12 cellular contexts compared by ENCODE assay signal in genomic region chr16:29315916-29316517, GRCh38.
DNase-seq lines count a peak whose midpoint lies in the region; TF ChIP-seq lines count a peak whose summit lies in the region.
"Had no signal": no experiment of that assay in that cellular context is flagged by ENCODE, and none has a peak within 500 bp of the region (broad histone marks: within the 10 kb centered on the region; RNA-seq: fewer than 3 reads in every experiment).

No MANE protein-coding gene starts in this region.

- H4K20me1 ChIP-seq in PC-9 (ENCODE audit: insufficient read depth): no peaks in the 10 kb centered on the region

- H2AFZ ChIP-seq in PC-9: no peak overlapping the region

- peak; percentile 35 for DNase-seq in 8988T
- peak; percentile 32 for DNase-seq in HT-29 (ENCODE audit: low spot score)
- no peak for DNase-seq in PC-9
- DNase-seq in iPS-NIHi7 (ENCODE audit: extremely low spot score): peak; percentile 20
- DNase-seq in coronary artery (ENCODE audit: low spot score): no peak
- DNase-seq in head of caudate nucleus: no peak
- no peak for DNase-seq in endothelial cell (ENCODE audit: low spot score)
- no peak for DNase-seq in activated naive CD4-positive, alpha-beta T cell treated with anti-CD3 and anti-CD28 coated beads, Interleukin-2, amount 50 U/mL, for 16 hours
- DNase-seq: activated CD8-positive, alpha-beta memory T cell treated with anti-CD3 and anti-CD28 coated beads, Interleukin-2, amount 50 U/mL, for 4 hours; NCI-H1436; testis had no signal

- H3K27ac ChIP-seq in PC-9 (no peak overlapping the region), coronary artery (no peak overlapping the region)
- H3K27ac ChIP-seq: testis had no signal

- peaks cover 3% of the 10 kb centered on the region; the same call in 1 of the 2 replicates for H3K4me1 ChIP-seq in PC-9 (replicated peaks; ENCODE audit: insufficient read depth)

- H3K36me3 Mint-ChIP-seq in endothelial cell (ENCODE audit: low read depth, unreplicated experiment): no peaks in the 10 kb centered on the region

- H3K79me2 ChIP-seq in PC-9 (ENCODE audit: low read depth): no peaks in the 10 kb centered on the region

- no peaks in the 10 kb centered on the region for H3F3A ChIP-seq in PC-9 (ENCODE audit: insufficient read depth, low read depth)

- no TSS peak for BruUV-seq in PC-9 (replicated peaks; lab: Mats Ljungman, UMichigan)

- peaks cover 7% of the 10 kb centered on the region for H3K4me1 Mint-ChIP-seq in endothelial cell (ENCODE audit: unreplicated experiment)

- H3K4me3 ChIP-seq in PC-9 (no peak overlapping the region), coronary artery (no peak overlapping the region)
- H3K4me3 ChIP-seq: ovary, testis had no signal

- no peak overlapping the region for H3K4me2 ChIP-seq in PC-9

- no peaks in the 10 kb centered on the region for H3K9me2 ChIP-seq in PC-9 (ENCODE audit: insufficient read depth)

- H3K27me3 Mint-ChIP-seq in endothelial cell (ENCODE audit: unreplicated experiment): peaks cover 6% of the 10 kb centered on the region

- H3K4me3 Mint-ChIP-seq in endothelial cell (ENCODE audit: unreplicated experiment): no peak overlapping the region

- no peaks in the 10 kb centered on the region for H3K36me3 ChIP-seq in PC-9 (ENCODE audit: low read depth)
- H3K36me3 ChIP-seq: ovary had no signal

- H3K27me3 ChIP-seq in PC-9 (ENCODE audit: insufficient read depth, low read depth): no peaks in the 10 kb centered on the region
- H3K27me3 ChIP-seq: ovary, testis had no signal

- POLR2A ChIA-PET in PC-9 (lab: Charles Lee; ENCODE audit: unreplicated experiment): no interaction called here

- no peak overlapping the region for H3K27ac Mint-ChIP-seq in endothelial cell (ENCODE audit: unreplicated experiment)

- CTCF ChIA-PET in PC-9 (lab: Charles Lee): interaction anchor here (0.6 kb wide), 1 partner anchor 332 kb away, joined by 3 read pairs; no protein-coding TSS in a partner anchor

- H3K9me3 ChIP-seq in PC-9 (ENCODE audit: insufficient read depth, low read depth): no peaks in the 10 kb centered on the region
- H3K9me3 ChIP-seq: ovary, testis had no signal

- TF ChIP-seq CTCF in PC-9 (conservative IDR thresholded peaks at IDR 0.05): peak; percentile 29; the same call in 1 of the 2 replicates
- no peak for TF ChIP-seq CTCF in coronary artery (IDR thresholded peaks at IDR 0.05)
- no peak for TF ChIP-seq CTCF in endothelial cell (IDR thresholded peaks at IDR 0.05; ENCODE audit: unreplicated experiment)

- intact Hi-C loops in PC-9 (cut with micrococcal nuclease; ENCODE audit: unreplicated experiment) (no loop called here), head of caudate nucleus (cut with DNase I) (no loop called here)

- H3K9me3 Mint-ChIP-seq in endothelial cell (ENCODE audit: unreplicated experiment): no peaks in the 10 kb centered on the region

Comparison
In these comparisons a context has a peak if more than half of its experiments do, and no peak if none do; other contexts are left out.
1. DNase-seq: peak in 8988T (single experiment), HT-29 (single experiment) and iPS-NIHi7 (single experiment); none in PC-9 (0 of 2), coronary artery (single experiment), head of caudate nucleus (0 of 42), endothelial cell (single experiment) and activated naive CD4-positive, alpha-beta T cell treated with anti-CD3 and anti-CD28 coated beads, Interleukin-2, amount 50 U/mL, for 16 hours (single experiment).